Comparison of ENCODE assay signal across 13 cellular contexts in genomic region chr4:121784975-121785374, GRCh38. TPM values are rescaled to one million over a fixed set of nuclear protein-coding genes. Genes with fewer than 3 reads are reported as not detected.
DNase-seq lines count a peak whose midpoint lies in the region; ATAC-seq, FAIRE-seq and TF ChIP-seq lines count a peak whose summit lies in the region.
"Had no signal": no experiment of that assay in that cellular context is flagged by ENCODE, and none has a peak within 500 bp of the region (broad histone marks: within the 10 kb centered on the region; RNA-seq: fewer than 3 reads in every experiment).

No MANE protein-coding gene starts in this region.

- POLR2A ChIA-PET in PC-9 (lab: Charles Lee; ENCODE audit: unreplicated experiment) = no interaction called here
- POLR2A ChIA-PET in endothelial cell of umbilical vein (lab: Charles Lee) = no interaction called here

- peaks cover 18% of the 10 kb centered on the region for H3K4me1 Mint-ChIP-seq in activated T-cell treated with anti-CD3 and anti-CD28 coated beads, Interleukin-2, amount 50 U/mL, for 72 hours (ENCODE audit: low read depth)

- peaks cover 40% of the 10 kb centered on the region for H3K27me3 Mint-ChIP-seq in activated T-cell treated with anti-CD3 and anti-CD28 coated beads, Interleukin-2, amount 50 U/mL, for 72 hours (ENCODE audit: low read depth)

- H3K27ac ChIP-seq in PC-9 (no peak overlapping the region), endothelial cell of umbilical vein (ENCODE audit: insufficient read depth, low read depth, low read length) (no peak overlapping the region)

- dilution Hi-C loops in endothelial cell of umbilical vein (cut with MboI; ENCODE audit: extremely low pct_ligation_motif_present, low sequenced_read_pairs) = no loop called here

- no peaks in the 10 kb centered on the region for H3K27me3 ChIP-seq in PC-9 (ENCODE audit: insufficient read depth, low read depth)
- H3K27me3 ChIP-seq in endothelial cell of umbilical vein (ENCODE audit: control insufficient read depth in 2 of 2, insufficient read depth in 2 of 2, low read length in 2 of 2) = peaks cover 0 to 4% of the 10 kb centered on the region in 2 experiments

- H3K9me1 ChIP-seq in endothelial cell of umbilical vein (replicated peaks; ENCODE audit: control insufficient read depth, extremely low read depth, insufficient read depth, low read length) = no peaks in the 10 kb centered on the region

- TF ChIP-seq CTCF in AG10803 (conservative IDR thresholded peaks at IDR 0.05; ENCODE audit: low read length) = no peak
- no peak for TF ChIP-seq CTCF in PC-9 (conservative IDR thresholded peaks at IDR 0.05)
- no peak for TF ChIP-seq CTCF in endothelial cell of umbilical vein (IDR thresholded peaks at IDR 0.05; ENCODE audit: extremely low read depth in 1 of 2, insufficient read depth in 1 of 2, low read depth in 1 of 2, low read length in 2 of 2)
- no peak for TF ChIP-seq CTCF in D721Med (IDR thresholded peaks at IDR 0.05; ENCODE audit: insufficient read depth, missing control alignments)

- no peaks in the 10 kb centered on the region for H3K9me2 ChIP-seq in PC-9 (ENCODE audit: insufficient read depth)

- no peaks in the 10 kb centered on the region for H3K79me2 ChIP-seq in PC-9 (ENCODE audit: low read depth)
- no peaks in the 10 kb centered on the region for H3K79me2 ChIP-seq in endothelial cell of umbilical vein (ENCODE audit: control insufficient read depth, insufficient read depth, low read length)

- no peak overlapping the region for H3K9ac ChIP-seq in endothelial cell of umbilical vein (replicated peaks; ENCODE audit: extremely low read depth, insufficient read depth, low read length)

- peaks cover 15% of the 10 kb centered on the region for H3K4me1 ChIP-seq in PC-9 (replicated peaks; ENCODE audit: insufficient read depth)
- H3K4me1 ChIP-seq in endothelial cell of umbilical vein (ENCODE audit: control insufficient read depth, extremely low read depth, insufficient read depth, low read length) = peaks cover 11% of the 10 kb centered on the region

- no peak for ATAC-seq in HG03439 (IDR thresholded peaks at IDR 0.05; ENCODE audit: unreplicated experiment)
- no peak for ATAC-seq in activated T-cell treated with anti-CD3 and anti-CD28 coated beads, Interleukin-2, amount 50 U/mL, for 72 hours (replicated peaks in 1 of 2)

- TF ChIP-seq POLR2A in endothelial cell of umbilical vein (IDR thresholded peaks at IDR 0.05; ENCODE audit: low read depth, low read length) = no peak

- FAIRE-seq in endothelial cell of umbilical vein (lab: Jason Lieb, UNC) (no peak), D721Med (lab: Jason Lieb, UNC) (no peak)

- CTCF ChIA-PET in PC-9 (lab: Charles Lee) = no interaction called here
- CTCF ChIA-PET in endothelial cell of umbilical vein (lab: Charles Lee) = no interaction called here

- peaks cover 0 to 1% of the 10 kb centered on the region in 2 donors for H3K9me3 Mint-ChIP-seq in activated T-cell treated with anti-CD3 and anti-CD28 coated beads, Interleukin-2, amount 50 U/mL, for 72 hours
- H3K9me3 Mint-ChIP-seq: activated naive CD8-positive, alpha-beta T cell treated with anti-CD3 and anti-CD28 coated beads, Interleukin-2, amount 10 ng/mL, durations not matched to agents 7 days and 5 days had no signal

- H3K4me3 Mint-ChIP-seq in activated T-cell treated with anti-CD3 and anti-CD28 coated beads, Interleukin-2, amount 50 U/mL, for 72 hours = no peak overlapping the region
- H3K4me3 Mint-ChIP-seq: activated naive CD8-positive, alpha-beta T cell treated with anti-CD3 and anti-CD28 coated beads, Interleukin-2, amount 10 ng/mL, durations not matched to agents 7 days and 5 days had no signal

- DNase-seq in AG10803 (ENCODE audit: low read depth) = peak; percentile 99
- DNase-seq in PC-9 = peak; percentile 60 to 64
- peak; percentile 59 for DNase-seq in endothelial cell of umbilical vein (ENCODE audit: low read depth, low spot score)
- DNase-seq in mucosa of gallbladder (ENCODE audit: low spot score) = peak; percentile 18
- DNase-seq in ecto neural progenitor cell (ENCODE audit: low spot score) = no peak
- no peak for DNase-seq in D721Med (ENCODE audit: insufficient read length, low spot score)
- DNase-seq in activated T-cell treated with anti-CD3 and anti-CD28 coated beads, Interleukin-2, amount 50 U/mL, for 72 hours = no peak
- DNase-seq: activated CD4-positive, alpha-beta T cell treated with anti-CD3 and anti-CD28 coated beads, Interleukin-2, amount 50 U/mL, for 4 hours; activated naive CD8-positive, alpha-beta T cell treated with anti-CD3 and anti-CD28 coated beads, Interleukin-2, amount 10 ng/mL, durations not matched to agents 7 days and 5 days; NCI-H187; SIG-M5 had no signal

- H3K9me3 ChIP-seq in PC-9 (ENCODE audit: insufficient read depth, low read depth) (no peaks in the 10 kb centered on the region; the same call in 1 of the 2 replicates), endothelial cell of umbilical vein (replicated peaks; ENCODE audit: control insufficient read depth, insufficient read depth, low read length) (no peaks in the 10 kb centered on the region)
- H3K9me3 ChIP-seq: HAP-1 had no signal

- H3K4me3 ChIP-seq in AG10803 (ENCODE audit: low read length) = no peak overlapping the region
- H3K4me3 ChIP-seq in PC-9 = no peak overlapping the region
- H3K4me3 ChIP-seq in endothelial cell of umbilical vein (replicated peaks in 1 of 3; ENCODE audit: insufficient read depth in 1 of 3, low read depth in 1 of 3, low read length in 3 of 3) = no peak overlapping the region
- H3K4me3 ChIP-seq: HAP-1 had no signal

- H2AFZ ChIP-seq in PC-9 (no peak overlapping the region), endothelial cell of umbilical vein (ENCODE audit: low read depth, low read length) (peak overlapping the region; percentile 4)

- H3K36me3 ChIP-seq in PC-9 (ENCODE audit: low read depth) (no peaks in the 10 kb centered on the region), endothelial cell of umbilical vein (ENCODE audit: control insufficient read depth in 2 of 2, extremely low read depth in 1 of 2, insufficient read depth in 2 of 2, low read length in 2 of 2) (no peaks in the 10 kb centered on the region)
- H3K36me3 ChIP-seq: HAP-1 had no signal

- intact Hi-C loops in PC-9 (cut with micrococcal nuclease; ENCODE audit: unreplicated experiment) = no loop called here
- intact Hi-C loops in endothelial cell of umbilical vein (cut with micrococcal nuclease) = no loop called here

- no peak overlapping the region for H3K27ac Mint-ChIP-seq in activated T-cell treated with anti-CD3 and anti-CD28 coated beads, Interleukin-2, amount 50 U/mL, for 72 hours
- H3K27ac Mint-ChIP-seq: activated naive CD8-positive, alpha-beta T cell treated with anti-CD3 and anti-CD28 coated beads, Interleukin-2, amount 10 ng/mL, durations not matched to agents 7 days and 5 days had no signal

- H4K20me1 ChIP-seq in PC-9 (ENCODE audit: insufficient read depth) (no peaks in the 10 kb centered on the region), endothelial cell of umbilical vein (replicated peaks; ENCODE audit: control insufficient read depth, extremely low read depth, insufficient read depth, low read length) (no peaks in the 10 kb centered on the region)

- BruUV-seq in PC-9 (replicated peaks; lab: Mats Ljungman, UMichigan) (no TSS peak), endothelial cell of umbilical vein (replicated peaks; lab: Mats Ljungman, UMichigan) (no TSS peak)

- peaks cover 0 to 2% of the 10 kb centered on the region in 2 donors for H3K36me3 Mint-ChIP-seq in activated T-cell treated with anti-CD3 and anti-CD28 coated beads, Interleukin-2, amount 50 U/mL, for 72 hours (ENCODE audit: insufficient read depth in 2 of 2)
- H3K36me3 Mint-ChIP-seq: activated naive CD8-positive, alpha-beta T cell treated with anti-CD3 and anti-CD28 coated beads, Interleukin-2, amount 10 ng/mL, durations not matched to agents 7 days and 5 days had no signal

- no peaks in the 10 kb centered on the region for H3F3A ChIP-seq in PC-9 (ENCODE audit: insufficient read depth, low read depth)

- H3K4me2 ChIP-seq in PC-9 (no peak overlapping the region), endothelial cell of umbilical vein (ENCODE audit: insufficient read depth, low read length) (no peak overlapping the region)

RNA-seq across cellular contexts. Expression of gene EXOSC9, which starts 16.1 kb away (rescaled TPM):
- 23.0 and 29.9 TPM in 2 replicates for total RNA-seq in PC-9 (2021)
- total RNA-seq in endothelial cell of umbilical vein = 46.3 and 47.2 TPM in 2 replicates
- polyA plus RNA-seq in endothelial cell of umbilical vein = 14.1 and 19.0 TPM in 2 replicates
- polyA plus RNA-seq in endothelial cell of umbilical vein (2011; cell fraction: cytosol; rRNA removed) = 28.7 and 31.9 TPM in 2 replicates
- 37.7 and 57.3 TPM in 2 replicates for polyA plus RNA-seq in endothelial cell of umbilical vein (2011; cell fraction: nucleus; rRNA removed)
- 33.5 and 50.3 TPM in 2 replicates for polyA plus RNA-seq in endothelial cell of umbilical vein (2012)
- 37.0 and 40.5 TPM in 2 replicates for polyA minus RNA-seq in endothelial cell of umbilical vein
- 18.7 TPM for polyA minus RNA-seq in endothelial cell of umbilical vein (2011; cell fraction: cytosol; rRNA and poly(A)+ RNA removed)
- 30.4 and 40.4 TPM in 2 replicates for polyA minus RNA-seq in endothelial cell of umbilical vein (2011; cell fraction: nucleus; rRNA and poly(A)+ RNA removed)
- total RNA-seq in mucosa of gallbladder = 10.4 TPM
- 10 to 100 TPM; 52.7 to 70.0 TPM for total RNA-seq in activated T-cell treated with anti-CD3 and anti-CD28 coated beads, Interleukin-2, amount 50 U/mL, for 72 hours

RNA-seq across cellular contexts. Expression of gene SMIM43, which starts 20.0 kb away (rescaled TPM):
- not detected in 2 replicates for total RNA-seq in PC-9 (2021)
- not detected in 2 replicates for total RNA-seq in endothelial cell of umbilical vein
- 0.08 and 0.18 TPM in 2 replicates for polyA plus RNA-seq in endothelial cell of umbilical vein
- polyA plus RNA-seq in endothelial cell of umbilical vein (2011; cell fraction: cytosol; rRNA removed) = 0.04 and 0.10 TPM in 2 replicates
- polyA plus RNA-seq in endothelial cell of umbilical vein (2011; cell fraction: nucleus; rRNA removed) = 0.20 and 0.45 TPM in 2 replicates
- polyA plus RNA-seq in endothelial cell of umbilical vein (2012) = 0.18 TPM in 1 of 2 replicates, not detected in the other
- not detected in 2 replicates for polyA minus RNA-seq in endothelial cell of umbilical vein
- polyA minus RNA-seq in endothelial cell of umbilical vein (2011; cell fraction: cytosol; rRNA and poly(A)+ RNA removed) = not detected
- not detected in 2 replicates for polyA minus RNA-seq in endothelial cell of umbilical vein (2011; cell fraction: nucleus; rRNA and poly(A)+ RNA removed)
- total RNA-seq in mucosa of gallbladder = not detected
- total RNA-seq in activated T-cell treated with anti-CD3 and anti-CD28 coated beads, Interleukin-2, amount 50 U/mL, for 72 hours = not detected
- total RNA-seq: activated naive CD8-positive, alpha-beta T cell treated with anti-CD3 and anti-CD28 coated beads, Interleukin-2, amount 10 ng/mL, durations not matched to agents 7 days and 5 days had no signal

RNA-seq across cellular contexts. Expression of gene CCNA2, which starts 38.7 kb away (rescaled TPM):
- total RNA-seq in PC-9 (2021) = 61.9 and 70.7 TPM in 2 replicates
- 63.1 and 65.4 TPM in 2 replicates for total RNA-seq in endothelial cell of umbilical vein
- 23.3 and 23.7 TPM in 2 replicates for polyA plus RNA-seq in endothelial cell of umbilical vein
- 40.7 and 43.4 TPM in 2 replicates for polyA plus RNA-seq in endothelial cell of umbilical vein (2011; cell fraction: cytosol; rRNA removed)
- polyA plus RNA-seq in endothelial cell of umbilical vein (2011; cell fraction: nucleus; rRNA removed) = 20.2 and 30.0 TPM in 2 replicates
- 16.8 and 45.8 TPM in 2 replicates for polyA plus RNA-seq in endothelial cell of umbilical vein (2012)
- polyA minus RNA-seq in endothelial cell of umbilical vein = 25.1 and 29.4 TPM in 2 replicates
- polyA minus RNA-seq in endothelial cell of umbilical vein (2011; cell fraction: cytosol; rRNA and poly(A)+ RNA removed) = 56.2 TPM
- polyA minus RNA-seq in endothelial cell of umbilical vein (2011; cell fraction: nucleus; rRNA and poly(A)+ RNA removed) = 11.6 and 19.5 TPM in 2 replicates
- 2.9 TPM for total RNA-seq in mucosa of gallbladder
- total RNA-seq in activated T-cell treated with anti-CD3 and anti-CD28 coated beads, Interleukin-2, amount 50 U/mL, for 72 hours = 10 to 100 TPM; 69.0 to 74.8 TPM

Comparison
In these comparisons a context has a peak if more than half of its experiments do, and no peak if none do; other contexts are left out.
1. DNase-seq: peak in AG10803 (single experiment), PC-9 (2 of 2), endothelial cell of umbilical vein (single experiment) and mucosa of gallbladder (single experiment); none in ecto neural progenitor cell (single experiment), D721Med (single experiment) and activated T-cell treated with anti-CD3 and anti-CD28 coated beads, Interleukin-2, amount 50 U/mL, for 72 hours (0 of 2).
2. RNA of gene CCNA2, which starts 38.7 kb away (total RNA-seq): 69.0 to 74.8 TPM in activated T-cell treated with anti-CD3 and anti-CD28 coated beads, Interleukin-2, amount 50 U/mL, for 72 hours, 61.9 to 70.7 TPM in PC-9 and 63.1 to 65.4 TPM in endothelial cell of umbilical vein; 2.9 TPM in mucosa of gallbladder (single experiment); every median in the first group is over 10 times any median in the second.